In the genomic region with DNA sequence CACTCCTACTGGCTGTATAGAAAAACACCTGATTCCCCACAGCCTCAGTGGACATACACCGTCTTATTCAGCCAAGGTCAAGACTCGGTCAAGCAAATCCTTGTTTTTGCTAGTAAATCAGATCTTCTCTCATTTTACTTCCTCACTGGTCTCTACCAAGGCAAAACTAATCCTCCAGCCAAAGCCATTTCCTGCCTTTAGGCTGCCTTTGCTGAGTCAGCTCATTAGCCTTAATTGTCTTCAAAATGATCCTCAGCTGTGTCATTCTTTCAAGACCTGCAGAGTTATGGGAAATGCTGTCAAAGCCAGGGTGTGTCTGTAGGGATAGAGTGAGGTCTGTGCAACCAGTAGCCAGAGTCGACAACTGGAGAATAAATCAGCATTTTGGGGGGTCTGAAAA, we compare ENCODE assay signal across 14 cellular contexts.
DNase-seq lines count a peak whose midpoint lies in the region; ATAC-seq and TF ChIP-seq lines count a peak whose summit lies in the region.
"Had no signal": no experiment of that assay in that cellular context is flagged by ENCODE, and none has a peak within 500 bp of the region (broad histone marks: within the 10 kb centered on the region; RNA-seq: fewer than 3 reads in every experiment).

No MANE protein-coding gene starts in this region.

- intact Hi-C loops in PC-3 (cut with micrococcal nuclease) (no loop called here), uterus (cut with DNase I; ENCODE audit: low total_unique reads) (no loop called here)

- POLR2A ChIA-PET in PC-3 (lab: Charles Lee; ENCODE audit: unreplicated experiment): no interaction called here

- H2AFZ ChIP-seq in H9 (ENCODE audit: low read length) (no peak overlapping the region), PC-3 (ENCODE audit: low read length) (no peak overlapping the region)

- H3K14ac ChIP-seq in H9 (ENCODE audit: insufficient read depth, low read length): no peak overlapping the region

- no peaks in the 10 kb centered on the region for H3K9me2 ChIP-seq in PC-3 (replicated peaks; ENCODE audit: low read length)

- H3K23me2 ChIP-seq in H9 (ENCODE audit: insufficient read length, low read depth, low read length, poor library complexity, severe bottlenecking): no peaks in the 10 kb centered on the region

- H3K4me3 ChIP-seq in PC-3 (ENCODE audit: low read length): no peak overlapping the region
- no peak overlapping the region for H3K4me3 ChIP-seq in esophagus (ENCODE audit: low read depth in 1 of 2, low read length in 2 of 2)
- H3K4me3 ChIP-seq in uterus: no peak overlapping the region

- CTCF ChIA-PET in PC-3 (lab: Charles Lee): no interaction called here

- H3T11ph ChIP-seq in H9 (ENCODE audit: low read length): no peak overlapping the region

- no peak for TF ChIP-seq CTCF in H9 (conservative IDR thresholded peaks at IDR 0.05)
- TF ChIP-seq CTCF in PC-3 (conservative IDR thresholded peaks at IDR 0.05; ENCODE audit: low read depth, low read length): no peak
- no peak for TF ChIP-seq CTCF in nephron progenitor cell (IDR thresholded peaks at IDR 0.05)
- no peak for TF ChIP-seq CTCF in uterus (IDR thresholded peaks at IDR 0.05)

- H3K56ac ChIP-seq in H9 (ENCODE audit: insufficient read length, low read depth, low read length): no peak overlapping the region

- H3K79me2 ChIP-seq in H9 (ENCODE audit: insufficient read depth, low read length) (no peaks in the 10 kb centered on the region), PC-3 (ENCODE audit: low read length) (no peaks in the 10 kb centered on the region)

- H2AK5ac ChIP-seq in H9 (ENCODE audit: insufficient read length, low read length): no peak overlapping the region

- H3K18ac ChIP-seq in H9 (ENCODE audit: insufficient read length, low read depth, low read length): no peak overlapping the region

- no peak overlapping the region for H3K4me2 ChIP-seq in H9 (ENCODE audit: insufficient read depth, insufficient read length, low read length)
- peak overlapping the region; percentile 40; the same call in 1 of the 2 replicates for H3K4me2 ChIP-seq in PC-3 (ENCODE audit: low read length)

- H3K27ac ChIP-seq in H9 (ENCODE audit: insufficient read length, low read depth, low read length) (no peak overlapping the region), PC-3 (ENCODE audit: low read length) (peak overlapping the region; percentile 53), esophagus (ENCODE audit: low read depth in 2 of 2, low read length in 1 of 2) (peak overlapping the region; percentile 71 to 75), uterus (no peak overlapping the region)

- H3K79me1 ChIP-seq in H9 (ENCODE audit: insufficient read depth, low read depth, low read length, poor library complexity, severe bottlenecking): no peaks in the 10 kb centered on the region

- BruUV-seq in PC-3 (replicated peaks; lab: Mats Ljungman, UMichigan): no TSS peak

- ATAC-seq in PC-3: no peak
- no peak for ATAC-seq in stimulated activated naive CD8-positive, alpha-beta T cell treated with anti-CD3 and anti-CD28 coated beads, Interleukin-15, amount 100 ng/mL, for 72 hours
- ATAC-seq: activated CD8-positive, alpha-beta T cell treated with anti-CD3 and anti-CD28 coated beads for 36 hours; stimulated activated naive CD8-positive, alpha-beta T cell treated with anti-CD3 and anti-CD28 coated beads, Interleukin-15, Interleukin-2, amounts not matched to agents 100 U/mL and 50 U/mL, for 24 hours had no signal

- no peaks in the 10 kb centered on the region for H3K36me3 ChIP-seq in PC-3 (ENCODE audit: low read depth, low read length)
- no peaks in the 10 kb centered on the region for H3K36me3 ChIP-seq in esophagus (ENCODE audit: control insufficient read depth in 2 of 2, insufficient read depth in 2 of 2, low read length in 1 of 2)
- H3K36me3 ChIP-seq in uterus: no peaks in the 10 kb centered on the region

- TF ChIP-seq POLR2A in uterus (IDR thresholded peaks at IDR 0.05): no peak

- H3K4ac ChIP-seq in H9 (ENCODE audit: low read depth, low read length): no peak overlapping the region

- H3K23ac ChIP-seq in H9 (ENCODE audit: insufficient read length, low read depth, low read length): no peak overlapping the region

- no peak overlapping the region for H4K91ac ChIP-seq in H9 (ENCODE audit: insufficient read length, low read depth, low read length)

- H3K9me3 ChIP-seq in H9 (ENCODE audit: control insufficient read depth, low read depth, low read length) (no peaks in the 10 kb centered on the region), PC-3 (ENCODE audit: low read length) (no peaks in the 10 kb centered on the region), esophagus (ENCODE audit: control insufficient read depth in 2 of 2, insufficient read depth in 1 of 2, low read depth in 1 of 2, low read length in 1 of 2) (no peaks in the 10 kb centered on the region), uterus (no peaks in the 10 kb centered on the region)

- peaks cover 4% of the 10 kb centered on the region; the same call in 1 of the 2 replicates for H3K4me1 ChIP-seq in H9 (ENCODE audit: insufficient read depth, low read length)
- peaks cover 35% of the 10 kb centered on the region for H3K4me1 ChIP-seq in PC-3 (ENCODE audit: insufficient read depth, low read length)
- H3K4me1 ChIP-seq in esophagus (ENCODE audit: control insufficient read depth in 2 of 2, insufficient read depth in 2 of 2, low read length in 1 of 2): peaks cover 3 to 5% of the 10 kb centered on the region in 2 donors
- no peaks in the 10 kb centered on the region for H3K4me1 ChIP-seq in uterus

- peak overlapping the region; percentile 44 for H2BK120ac ChIP-seq in H9 (ENCODE audit: low read depth, low read length, poor library complexity, severe bottlenecking)

- no peaks in the 10 kb centered on the region; the same call in 1 of the 2 replicates for H3K27me3 Mint-ChIP-seq in H9 (ENCODE audit: low read depth)
- H3K27me3 Mint-ChIP-seq in nephron progenitor cell (ENCODE audit: low read depth, poor library complexity): no peaks in the 10 kb centered on the region
- H3K27me3 Mint-ChIP-seq in stimulated activated naive CD8-positive, alpha-beta T cell treated with anti-CD3 and anti-CD28 coated beads, Interleukin-15, amount 100 ng/mL, for 72 hours: peaks cover 9% of the 10 kb centered on the region

- no CpG with 5 or more reads among the region's 3 CpGs for WGBS in H9 (ENCODE audit: extremely low coverage, insufficient read length, low lambda C conversion rate)
- 25 to 36% methylated on average over 3 of the region's 3 CpGs for WGBS in esophagus, 2 donors

- H3K27me3 ChIP-seq in H9 (ENCODE audit: insufficient read depth, low read length): no peaks in the 10 kb centered on the region
- no peaks in the 10 kb centered on the region for H3K27me3 ChIP-seq in PC-3 (ENCODE audit: low read length)
- no peaks in the 10 kb centered on the region for H3K27me3 ChIP-seq in esophagus (ENCODE audit: control insufficient read depth in 1 of 2, insufficient read depth in 2 of 2, low read length in 2 of 2)
- no peaks in the 10 kb centered on the region for H3K27me3 ChIP-seq in uterus

- H2BK5ac ChIP-seq in H9 (ENCODE audit: insufficient read length, low read length): no peak overlapping the region

- no peaks in the 10 kb centered on the region for H4K20me1 ChIP-seq in H9 (ENCODE audit: control insufficient read depth, insufficient read depth, insufficient read length)
- H4K20me1 ChIP-seq in PC-3 (ENCODE audit: low read length): no peaks in the 10 kb centered on the region

- H3K4me1 Mint-ChIP-seq in H9 (peaks cover 6 to 9% of the 10 kb centered on the region in 2 experiments), nephron progenitor cell (peaks cover 21% of the 10 kb centered on the region)
- no peaks in the 10 kb centered on the region for H3K4me1 Mint-ChIP-seq in stimulated activated naive CD8-positive, alpha-beta T cell treated with anti-CD3 and anti-CD28 coated beads, Interleukin-15, amount 100 ng/mL, for 72 hours

- no peak overlapping the region for H4K5ac ChIP-seq in H9 (ENCODE audit: insufficient read length, low read depth, low read length)

- no peak overlapping the region for H2BK12ac ChIP-seq in H9 (ENCODE audit: insufficient read length, low read depth, low read length)

- H3K36me3 Mint-ChIP-seq in H9 (ENCODE audit: insufficient read depth in 1 of 3, low read depth in 3 of 3) (peaks cover 0 to 9% (median 2%) of the 10 kb centered on the region in 3 experiments; a peak in 4 of 7 replicates), nephron progenitor cell (ENCODE audit: low read depth) (peaks cover 3% of the 10 kb centered on the region)

- H3K9me3 Mint-ChIP-seq in H9: peaks cover 7 to 20% of the 10 kb centered on the region in 2 experiments; a peak in 4 of 5 replicates
- peaks cover 45% of the 10 kb centered on the region for H3K9me3 Mint-ChIP-seq in nephron progenitor cell
- H3K9me3 Mint-ChIP-seq in stimulated activated naive CD8-positive, alpha-beta T cell treated with anti-CD3 and anti-CD28 coated beads, Interleukin-15, amount 100 ng/mL, for 72 hours: peaks cover 0 to 7% of the 10 kb centered on the region in 2 donors

- DNase-seq in H9 (no peak), PC-3 (peak; percentile 33), nephron progenitor cell (no peak), uterus (no peak), HT-29 (ENCODE audit: low spot score) (no peak)
- DNase-seq in stimulated activated naive CD8-positive, alpha-beta T cell treated with anti-CD3 and anti-CD28 coated beads, Interleukin-15, amount 100 ng/mL, for 72 hours: no peak
- DNase-seq in activated CD4-positive, CD25-positive, alpha-beta regulatory T cell treated with anti-CD3 and anti-CD28 coated beads, Interleukin-2, amount 50 U/mL, for 72 hours: no peak
- DNase-seq: activated CD8-positive, alpha-beta T cell treated with anti-CD3 and anti-CD28 coated beads for 36 hours; anterior cingulate cortex; GOT3; NCI-H1694; stimulated activated CD4-positive, alpha-beta T cell treated with anti-CD3 and anti-CD28 coated beads, Interleukin-15, amount 100 ng/mL, for 24 hours; stimulated activated naive CD8-positive, alpha-beta T cell treated with anti-CD3 and anti-CD28 coated beads, Interleukin-15, Interleukin-2, amounts not matched to agents 100 U/mL and 50 U/mL, for 24 hours had no signal

- no peak overlapping the region for H2BK15ac ChIP-seq in H9 (ENCODE audit: low read depth, low read length)

- no peaks in the 10 kb centered on the region for H3F3A ChIP-seq in PC-3 (ENCODE audit: low read length, unreplicated experiment)

- H3K4me3 Mint-ChIP-seq in H9 (no peak overlapping the region), nephron progenitor cell (no peak overlapping the region)
- H3K4me3 Mint-ChIP-seq in stimulated activated naive CD8-positive, alpha-beta T cell treated with anti-CD3 and anti-CD28 coated beads, Interleukin-15, amount 100 ng/mL, for 72 hours: no peak overlapping the region
- H3K4me3 Mint-ChIP-seq: activated CD8-positive, alpha-beta T cell treated with anti-CD3 and anti-CD28 coated beads for 36 hours had no signal

- H2BK20ac ChIP-seq in H9 (ENCODE audit: low read depth, low read length, poor library complexity, severe bottlenecking): no peak overlapping the region

- H3K27ac Mint-ChIP-seq in H9 (peak overlapping the region in 1 of 3 experiments; percentile 18; a peak in 2 of 7 replicates), nephron progenitor cell (peak overlapping the region; percentile 52)
- no peak overlapping the region for H3K27ac Mint-ChIP-seq in stimulated activated naive CD8-positive, alpha-beta T cell treated with anti-CD3 and anti-CD28 coated beads, Interleukin-15, amount 100 ng/mL, for 72 hours
- H3K27ac Mint-ChIP-seq: activated CD8-positive, alpha-beta T cell treated with anti-CD3 and anti-CD28 coated beads for 36 hours had no signal

- H3K9ac ChIP-seq in H9 (ENCODE audit: extremely low read depth, insufficient read length, low read length) (no peak overlapping the region), PC-3 (ENCODE audit: low read length) (no peak overlapping the region)

- no peak overlapping the region for H4K8ac ChIP-seq in H9 (replicated peaks; ENCODE audit: insufficient read length, low read depth, low read length)

Comparison
In these comparisons a context has a peak if more than half of its experiments do, and no peak if none do; other contexts are left out.
1. H3K27ac ChIP-seq: peak in PC-3 (single experiment) and esophagus (2 of 2); none in H9 (single experiment) and uterus (0 of 2).